In the genomic region with DNA sequence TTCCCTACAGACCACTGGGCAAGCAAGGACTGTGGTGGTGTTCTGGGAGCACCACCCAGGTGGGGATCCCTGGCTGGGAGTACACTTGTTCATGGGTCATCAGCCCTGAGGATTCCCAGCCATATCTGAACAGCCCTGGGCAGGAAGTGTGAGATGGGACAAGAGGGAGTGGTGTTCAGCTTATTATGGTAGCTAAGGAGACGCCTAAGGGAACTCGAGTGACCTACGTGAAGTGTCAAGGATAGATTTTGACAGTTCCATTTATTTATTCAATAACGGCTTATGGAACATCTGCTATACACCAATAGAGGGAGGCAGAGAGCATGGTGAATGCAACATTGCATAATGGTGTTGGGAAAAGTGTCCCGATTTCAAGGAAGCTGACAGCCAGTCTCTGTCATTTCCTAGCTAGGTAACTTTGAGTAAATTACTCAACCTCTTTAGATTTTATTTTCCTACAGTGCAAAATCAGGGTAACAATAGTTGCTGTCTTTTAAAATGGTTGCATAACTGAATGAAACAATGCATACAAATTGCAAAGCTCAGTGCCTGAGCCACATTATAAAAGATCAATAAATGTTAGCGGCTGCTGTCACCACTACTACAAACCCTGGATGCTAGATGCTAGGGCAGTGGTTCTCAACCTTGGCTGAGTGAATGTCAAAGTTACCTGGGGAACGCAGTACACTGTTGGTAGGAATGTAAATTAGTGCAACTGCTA, we compare ENCODE assay signal across 9 cellular contexts.
DNase-seq lines count a peak whose midpoint lies in the region; ATAC-seq, FAIRE-seq and TF ChIP-seq lines count a peak whose summit lies in the region.
"Had no signal": no experiment of that assay in that cellular context is flagged by ENCODE, and none has a peak within 500 bp of the region (broad histone marks: within the 10 kb centered on the region; RNA-seq: fewer than 3 reads in every experiment).

No MANE protein-coding gene starts in this region.

- no peak overlapping the region for H2AK5ac ChIP-seq in IMR-90 (ENCODE audit: low read depth, low read length)

- no peak overlapping the region for H3K9ac ChIP-seq in IMR-90 (ENCODE audit: low read depth, low read length)
- H3K9ac ChIP-seq in K562 (ENCODE audit: insufficient read depth in 1 of 2, low read depth in 2 of 2, low read length in 2 of 2) = no peak overlapping the region

- peaks cover 8% of the 10 kb centered on the region; the same call in 1 of the 2 replicates for H3K9me3 ChIP-seq in IMR-90 (ENCODE audit: control insufficient read depth, insufficient read depth, low read length)
- H3K9me3 ChIP-seq in K562 (replicated peaks; ENCODE audit: control insufficient read depth, insufficient read depth, low read depth, low read length) = no peaks in the 10 kb centered on the region

- ATAC-seq in IMR-90 (ENCODE audit: low read depth) = no peak
- ATAC-seq in K562 = peak; percentile 65
- peak; percentile 84 for ATAC-seq in left colon

- no peak overlapping the region for H4K91ac ChIP-seq in IMR-90 (ENCODE audit: insufficient read depth, low read depth, low read length)

- H3K36me3 ChIP-seq in IMR-90 (ENCODE audit: control insufficient read depth, insufficient read depth, low read length) = no peaks in the 10 kb centered on the region
- H3K36me3 ChIP-seq in K562 (ENCODE audit: control insufficient read depth, insufficient read depth, low read length) = no peaks in the 10 kb centered on the region

- no peak overlapping the region for H2AK9ac ChIP-seq in IMR-90 (replicated peaks; ENCODE audit: low read depth, low read length, poor library complexity)

- no peak overlapping the region for H2AFZ ChIP-seq in IMR-90 (replicated peaks; ENCODE audit: low read length, poor library complexity)
- no peak overlapping the region for H2AFZ ChIP-seq in K562 (ENCODE audit: low read depth, low read length)

- intact Hi-C loops in IMR-90 (cut with micrococcal nuclease) (no loop called here), K562 (cut with micrococcal nuclease) (no loop called here), left colon (cut with DNase I, micrococcal nuclease) (loop anchor here in 1 of 2 donors (10.0 kb wide), 1 partner anchor 527 kb away; no protein-coding TSS in a partner anchor)
- intact Hi-C loops in activated T-helper 2 cell treated with anti-CD3 and anti-CD28 coated beads, Interferon-gamma antibody, Interleukin-2, Interleukin-4, amounts not matched to agents 10 μg/mL and 5 μg/mL and 100 μg/mL, durations not matched to agents 14 hours and 24 hours and 36 hours (cut with micrococcal nuclease) = no loop called here

- no peak overlapping the region for H2BK15ac ChIP-seq in IMR-90 (ENCODE audit: low read depth, low read length)

- in situ Hi-C loops in IMR-90 (cut with MboI; ENCODE audit: low sequenced_read_pairs) = no loop called here
- in situ Hi-C loops in K562 (cut with MboI) = no loop called here

- POLR2A ChIA-PET in IMR-90 (lab: Charles Lee; ENCODE audit: unreplicated experiment) = no interaction called here
- POLR2A ChIA-PET in K562 (lab: Yijun Ruan, JAX) = interaction anchor here (0.8 kb wide), 1 partner anchor 13 kb away, joined by 3 read pairs; no protein-coding TSS in a partner anchor

- WGBS in IMR-90 (ENCODE audit: extremely low coverage in 2 of 2, insufficient read length in 1 of 2), 2 experiments = no CpG with 5 or more reads among the region's 7 CpGs
- WGBS in K562 (ENCODE audit: insufficient coverage, low coverage, missing lambda C conversion rate) = 0% methylated on average over 7 of the region's 7 CpGs

- FAIRE-seq in D721Med (lab: Jason Lieb, UNC) (no peak), K562 (lab: Jason Lieb, UNC) (no peak)

- no peak overlapping the region for H3K18ac ChIP-seq in IMR-90 (ENCODE audit: low read depth, low read length)

- H3K27me3 Mint-ChIP-seq in activated T-helper 2 cell treated with anti-CD3 and anti-CD28 coated beads, Interferon-gamma antibody, Interleukin-2, Interleukin-4, amounts not matched to agents 10 μg/mL and 5 μg/mL and 100 μg/mL, durations not matched to agents 14 hours and 24 hours and 36 hours (ENCODE audit: low read depth) = no peaks in the 10 kb centered on the region

- no peak overlapping the region for H3K14ac ChIP-seq in IMR-90 (replicated peaks; ENCODE audit: low read depth, low read length)

- no peaks in the 10 kb centered on the region for H3K79me2 ChIP-seq in K562 (ENCODE audit: control insufficient read depth, insufficient read depth, low read length)

- H3K27ac ChIP-seq in IMR-90 (ENCODE audit: insufficient read depth, low read length) = no peak overlapping the region
- no peak overlapping the region for H3K27ac ChIP-seq in K562 (ENCODE audit: extremely low read depth, low read depth, low read length)

- dilution Hi-C loops in IMR-90 (cut with HindIII; ENCODE audit: low sequenced_read_pairs, unreplicated experiment) = no loop called here

- H2BK5ac ChIP-seq in IMR-90 (ENCODE audit: low read depth, low read length, poor library complexity, severe bottlenecking) = no peak overlapping the region

- H3K4me3 ChIP-seq in IMR-90 (ENCODE audit: insufficient read depth, low read depth, low read length) (no peak overlapping the region), K562 (no peak overlapping the region)

- H3K27ac Mint-ChIP-seq in activated T-helper 2 cell treated with anti-CD3 and anti-CD28 coated beads, Interferon-gamma antibody, Interleukin-2, Interleukin-4, amounts not matched to agents 10 μg/mL and 5 μg/mL and 100 μg/mL, durations not matched to agents 14 hours and 24 hours and 36 hours = no peak overlapping the region
- H3K27ac Mint-ChIP-seq: IgD-negative memory B cell had no signal

- H3K9me3 Mint-ChIP-seq in activated T-helper 2 cell treated with anti-CD3 and anti-CD28 coated beads, Interferon-gamma antibody, Interleukin-2, Interleukin-4, amounts not matched to agents 10 μg/mL and 5 μg/mL and 100 μg/mL, durations not matched to agents 14 hours and 24 hours and 36 hours = no peaks in the 10 kb centered on the region

- 0 out of 2 replicates have a peak, but pooled peaks have one; percentile 9 for TF ChIP-seq RAD21 in IMR-90 (IDR thresholded peaks at IDR 0.05; ENCODE audit: low read length)
- TF ChIP-seq RAD21 in K562 (CRISPR knock-in tag; conservative IDR thresholded peaks at IDR 0.05 in 1 of 2, IDR thresholded peaks at IDR 0.05 in 1 of 2) = peak; percentile 47 to 78

- no peak overlapping the region for H3K4me2 ChIP-seq in IMR-90 (ENCODE audit: low read depth, low read length)
- H3K4me2 ChIP-seq in K562 (ENCODE audit: insufficient read depth, low read length) = no peak overlapping the region

- TF ChIP-seq POLR2A in IMR-90 (IDR thresholded peaks at IDR 0.05; ENCODE audit: low read depth, low read length) = no peak
- TF ChIP-seq POLR2A in K562 (conservative IDR thresholded peaks at IDR 0.05) = no peak

- no peaks in the 10 kb centered on the region for H3K4me1 Mint-ChIP-seq in activated T-helper 2 cell treated with anti-CD3 and anti-CD28 coated beads, Interferon-gamma antibody, Interleukin-2, Interleukin-4, amounts not matched to agents 10 μg/mL and 5 μg/mL and 100 μg/mL, durations not matched to agents 14 hours and 24 hours and 36 hours (ENCODE audit: low read depth)
- H3K4me1 Mint-ChIP-seq: IgD-negative memory B cell had no signal

- no peak overlapping the region for H2BK120ac ChIP-seq in IMR-90 (ENCODE audit: low read depth, low read length)

- no peaks in the 10 kb centered on the region for H3K27me3 ChIP-seq in IMR-90 (ENCODE audit: control insufficient read depth, insufficient read depth, low read length)
- H3K27me3 ChIP-seq in K562 (ENCODE audit: control insufficient read depth in 2 of 2, insufficient read depth in 2 of 2, low read length in 2 of 2) = peaks cover 0 to 5% of the 10 kb centered on the region in 2 experiments; a peak in 2 of 5 replicates

- H3K4me3 Mint-ChIP-seq in activated T-helper 2 cell treated with anti-CD3 and anti-CD28 coated beads, Interferon-gamma antibody, Interleukin-2, Interleukin-4, amounts not matched to agents 10 μg/mL and 5 μg/mL and 100 μg/mL, durations not matched to agents 14 hours and 24 hours and 36 hours (ENCODE audit: low read depth) = no peak overlapping the region
- H3K4me3 Mint-ChIP-seq: IgD-negative memory B cell had no signal

- H4K5ac ChIP-seq in IMR-90 (ENCODE audit: low read depth, low read length) = no peak overlapping the region

- TF ChIP-seq CTCF in D721Med (IDR thresholded peaks at IDR 0.05; ENCODE audit: insufficient read depth, missing control alignments) (peak; percentile 85), IMR-90 (conservative IDR thresholded peaks at IDR 0.05; ENCODE audit: low read depth, low read length) (peak; percentile 37), K562 (IDR thresholded peaks at IDR 0.05 in 2 of 3, conservative IDR thresholded peaks at IDR 0.05 in 1 of 3; ENCODE audit: insufficient read depth in 2 of 3, low read depth in 1 of 3, low read length in 3 of 3) (peak; percentile 56 to 76 (median 73))

- no TSS peak for BruUV-seq in IMR-90 (replicated peaks; lab: Mats Ljungman, UMichigan)
- BruUV-seq in K562 (replicated peaks; lab: Mats Ljungman, UMichigan) = no TSS peak

- TF ChIP-seq EP300 in K562 (IDR thresholded peaks at IDR 0.05; ENCODE audit: low read length) = no peak

- no peaks in the 10 kb centered on the region for H3K36me3 Mint-ChIP-seq in activated T-helper 2 cell treated with anti-CD3 and anti-CD28 coated beads, Interferon-gamma antibody, Interleukin-2, Interleukin-4, amounts not matched to agents 10 μg/mL and 5 μg/mL and 100 μg/mL, durations not matched to agents 14 hours and 24 hours and 36 hours (ENCODE audit: low read depth)
- H3K36me3 Mint-ChIP-seq: IgD-negative memory B cell had no signal

- H3K4me1 ChIP-seq in IMR-90 (ENCODE audit: control insufficient read depth, insufficient read depth, low read length) (no peaks in the 10 kb centered on the region), K562 (replicated peaks in 1 of 2; ENCODE audit: control insufficient read depth in 2 of 2, insufficient read depth in 2 of 2, low read length in 2 of 2) (no peaks in the 10 kb centered on the region)

- H3K9me1 ChIP-seq in IMR-90 (ENCODE audit: insufficient read depth, low read length) (no peaks in the 10 kb centered on the region), K562 (ENCODE audit: control insufficient read depth, insufficient read depth, low read length) (no peaks in the 10 kb centered on the region)

- no peak overlapping the region for H3K23ac ChIP-seq in IMR-90 (ENCODE audit: low read depth, low read length)

- H3K4ac ChIP-seq in IMR-90 (ENCODE audit: low read depth, low read length) = no peak overlapping the region

- no peak overlapping the region for H2BK20ac ChIP-seq in IMR-90 (ENCODE audit: low read depth, low read length)

- no peak overlapping the region for H4K8ac ChIP-seq in IMR-90 (ENCODE audit: low read depth in 2 of 2, low read length in 2 of 2)

- H4K20me1 ChIP-seq in IMR-90 (ENCODE audit: insufficient read depth, low read length) = no peaks in the 10 kb centered on the region
- H4K20me1 ChIP-seq in K562 (replicated peaks; ENCODE audit: control insufficient read depth, insufficient read depth, low read length) = no peaks in the 10 kb centered on the region

- H3K56ac ChIP-seq in IMR-90 (ENCODE audit: extremely low read depth, insufficient read depth, low read length) = no peak overlapping the region

- CTCF ChIA-PET in IMR-90 (lab: Yijun Ruan, JAX) = interaction anchor here (0.7 kb wide), 1 partner anchor 13 kb away, joined by 3 read pairs; no protein-coding TSS in a partner anchor
- CTCF ChIA-PET in K562 (lab: Yijun Ruan, JAX; ENCODE audit: low intra/inter-chr PET ratio) = no interaction called here

- DNase-seq in D721Med (ENCODE audit: insufficient read length, low spot score) = peak; percentile 24
- DNase-seq in IMR-90 = no peak
- peak; percentile 13 to 37 (median 23) for DNase-seq in K562 (ENCODE audit: extremely low read depth in 1 of 4, low spot score in 3 of 4)
- DNase-seq in left colon = no peak
- no peak for DNase-seq in COR-L47 (lab: John Stamatoyannopoulos, UW)
- DNase-seq in activated T-helper 2 cell treated with anti-CD3 and anti-CD28 coated beads, Interferon-gamma antibody, Interleukin-2, Interleukin-4, amounts not matched to agents 10 μg/mL and 5 μg/mL and 100 μg/mL, durations not matched to agents 14 hours and 24 hours and 36 hours (ENCODE audit: low spot score) = no peak
- no peak for DNase-seq in HK-2 (ENCODE audit: unreplicated experiment)
- DNase-seq in stimulated activated CD4-positive, alpha-beta T cell treated with anti-CD3 and anti-CD28 coated beads, Interleukin-4, amount 100 ng/mL, for 1 hour = no peak

- H3K79me1 ChIP-seq in IMR-90 (ENCODE audit: low read depth in 1 of 2, low read length in 2 of 2) = no peaks in the 10 kb centered on the region

Comparison
In these comparisons a context has a peak if more than half of its experiments do, and no peak if none do; other contexts are left out.
1. DNase-seq: peak in D721Med (single experiment) and K562 (4 of 4); none in IMR-90 (single experiment), left colon (0 of 2), COR-L47 (single experiment), activated T-helper 2 cell treated with anti-CD3 and anti-CD28 coated beads, Interferon-gamma antibody, Interleukin-2, Interleukin-4, amounts not matched to agents 10 μg/mL and 5 μg/mL and 100 μg/mL, durations not matched to agents 14 hours and 24 hours and 36 hours (single experiment), HK-2 (single experiment) and stimulated activated CD4-positive, alpha-beta T cell treated with anti-CD3 and anti-CD28 coated beads, Interleukin-4, amount 100 ng/mL, for 1 hour (single experiment).
2. Peak in every context shown above with its lines, with median percentiles within 50 percentile points of each other: CTCF ChIP-seq.